ENCODE assay signal across 1 cellular context in the genomic region with DNA sequence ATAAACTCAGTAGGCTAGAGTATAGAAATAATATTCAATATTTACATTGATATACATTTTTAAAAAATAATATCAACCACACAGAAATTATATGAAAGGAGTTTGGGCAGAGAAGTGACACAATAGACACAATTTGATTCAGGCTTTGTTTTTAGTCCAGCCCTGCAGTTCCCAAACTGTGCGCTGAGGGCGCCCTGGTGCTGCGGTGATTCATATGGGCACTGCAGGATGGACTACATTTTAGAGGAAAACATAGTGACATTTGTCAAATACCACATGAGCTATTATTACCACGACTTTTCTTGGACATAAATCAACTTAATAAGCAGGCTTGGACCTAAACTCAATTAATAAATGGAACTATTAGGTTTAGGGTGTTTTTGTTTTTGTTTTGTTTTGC.
TF ChIP-seq lines count a peak whose summit lies in the region.

No MANE protein-coding gene starts in this region.

TF ChIP-seq in GM23338, 12 proteins besides CTCF, POLR2A, EP300 and RAD21 (continued from another document):
- TF ChIP-seq, protein P1, sequence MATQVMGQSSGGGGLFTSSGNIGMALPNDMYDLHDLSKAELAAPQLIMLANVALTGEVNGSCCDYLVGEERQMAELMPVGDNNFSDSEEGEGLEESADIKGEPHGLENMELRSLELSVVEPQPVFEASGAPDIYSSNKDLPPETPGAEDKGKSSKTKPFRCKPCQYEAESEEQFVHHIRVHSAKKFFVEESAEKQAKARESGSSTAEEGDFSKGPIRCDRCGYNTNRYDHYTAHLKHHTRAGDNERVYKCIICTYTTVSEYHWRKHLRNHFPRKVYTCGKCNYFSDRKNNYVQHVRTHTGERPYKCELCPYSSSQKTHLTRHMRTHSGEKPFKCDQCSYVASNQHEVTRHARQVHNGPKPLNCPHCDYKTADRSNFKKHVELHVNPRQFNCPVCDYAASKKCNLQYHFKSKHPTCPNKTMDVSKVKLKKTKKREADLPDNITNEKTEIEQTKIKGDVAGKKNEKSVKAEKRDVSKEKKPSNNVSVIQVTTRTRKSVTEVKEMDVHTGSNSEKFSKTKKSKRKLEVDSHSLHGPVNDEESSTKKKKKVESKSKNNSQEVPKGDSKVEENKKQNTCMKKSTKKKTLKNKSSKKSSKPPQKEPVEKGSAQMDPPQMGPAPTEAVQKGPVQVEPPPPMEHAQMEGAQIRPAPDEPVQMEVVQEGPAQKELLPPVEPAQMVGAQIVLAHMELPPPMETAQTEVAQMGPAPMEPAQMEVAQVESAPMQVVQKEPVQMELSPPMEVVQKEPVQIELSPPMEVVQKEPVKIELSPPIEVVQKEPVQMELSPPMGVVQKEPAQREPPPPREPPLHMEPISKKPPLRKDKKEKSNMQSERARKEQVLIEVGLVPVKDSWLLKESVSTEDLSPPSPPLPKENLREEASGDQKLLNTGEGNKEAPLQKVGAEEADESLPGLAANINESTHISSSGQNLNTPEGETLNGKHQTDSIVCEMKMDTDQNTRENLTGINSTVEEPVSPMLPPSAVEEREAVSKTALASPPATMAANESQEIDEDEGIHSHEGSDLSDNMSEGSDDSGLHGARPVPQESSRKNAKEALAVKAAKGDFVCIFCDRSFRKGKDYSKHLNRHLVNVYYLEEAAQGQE (IDR thresholded peaks at IDR 0.05; ENCODE audit: unreplicated experiment), result no peak
- TF ChIP-seq EZH2 (IDR thresholded peaks at IDR 0.05; ENCODE audit: low read depth, unreplicated experiment), result no peak
- TF ChIP-seq CREB1 (CRISPR knock-in tag; IDR thresholded peaks at IDR 0.05; ENCODE audit: low read depth), result no peak
